In genomic region chr22:45876136-45877035, GRCh38 we compare ENCODE assay signal across 16 cellular contexts.
DNase-seq lines count a peak whose midpoint lies in the region; ATAC-seq and TF ChIP-seq lines count a peak whose summit lies in the region.
"Had no signal": no experiment of that assay in that cellular context is flagged by ENCODE, and none has a peak within 500 bp of the region (broad histone marks: within the 10 kb centered on the region; RNA-seq: fewer than 3 reads in every experiment).

No MANE protein-coding gene starts in this region.

- peak; percentile 16 for DNase-seq in NCI-H1436 (lab: John Stamatoyannopoulos, UW)
- no peak for DNase-seq in NCI-H1436 treated with DMSO at 0.1 percent for 48 hours (lab: John Stamatoyannopoulos, UW)
- DNase-seq in BE2C: peak; percentile 21
- DNase-seq in ecto neural progenitor cell (ENCODE audit: low spot score): peak; percentile 50
- DNase-seq in sciatic nerve (ENCODE audit: low spot score): peak; percentile 45
- DNase-seq in stimulated activated CD4-positive, alpha-beta T cell treated with anti-CD3 and anti-CD28 coated beads, Interleukin-2, amount 100 ng/mL, for 48 hours: no peak
- DNase-seq: activated CD4-positive, CD25-positive, alpha-beta regulatory T cell; DMS79; IMR-90; kidney glomerular epithelial cell; T1000 had no signal

- TF ChIP-seq CTCF in BE2C (IDR thresholded peaks at IDR 0.05; ENCODE audit: low read depth, low read length): no peak

- intact Hi-C loops in sciatic nerve (cut with DNase I): no loop called here

- peaks cover 29% of the 10 kb centered on the region for H3K4me1 ChIP-seq in BE2C

- no peaks in the 10 kb centered on the region; the same call in none of the 2 replicates for H3K9me3 ChIP-seq in BE2C

- H3K27me3 ChIP-seq in BE2C: peaks cover 3% of the 10 kb centered on the region; the same call in 1 of the 2 replicates

- ATAC-seq in sciatic nerve (no peak), GM21723 (IDR thresholded peaks at IDR 0.05; ENCODE audit: unreplicated experiment) (no peak), GM21576 (IDR thresholded peaks at IDR 0.05; ENCODE audit: unreplicated experiment) (no peak)
- ATAC-seq: activated T-helper 17 cell treated with anti-CD3 and anti-CD28 coated beads, Interleukin-2, amount 50 U/mL, for 72 hours; HCT116; natural killer cell treated with Interleukin-12 subunit alpha and Interleukin-12 subunit beta and Interleukin-15 and Interleukin-18, amount 100 ng/mL, for 72 hours had no signal

- no peaks in the 10 kb centered on the region for H3K36me3 ChIP-seq in BE2C

- H3K4me3 ChIP-seq in BE2C (ENCODE audit: low read depth, low read length): no peak overlapping the region

Comparison
In these comparisons a context has a peak if more than half of its experiments do, and no peak if none do; other contexts are left out.
1. DNase-seq: peak in NCI-H1436 (single experiment), BE2C (single experiment), ecto neural progenitor cell (single experiment) and sciatic nerve (single experiment); none in NCI-H1436 treated with DMSO at 0.1 percent for 48 hours (single experiment) and stimulated activated CD4-positive, alpha-beta T cell treated with anti-CD3 and anti-CD28 coated beads, Interleukin-2, amount 100 ng/mL, for 48 hours (0 of 2).